ENCODE assay signal across 33 cellular contexts in the genomic region with DNA sequence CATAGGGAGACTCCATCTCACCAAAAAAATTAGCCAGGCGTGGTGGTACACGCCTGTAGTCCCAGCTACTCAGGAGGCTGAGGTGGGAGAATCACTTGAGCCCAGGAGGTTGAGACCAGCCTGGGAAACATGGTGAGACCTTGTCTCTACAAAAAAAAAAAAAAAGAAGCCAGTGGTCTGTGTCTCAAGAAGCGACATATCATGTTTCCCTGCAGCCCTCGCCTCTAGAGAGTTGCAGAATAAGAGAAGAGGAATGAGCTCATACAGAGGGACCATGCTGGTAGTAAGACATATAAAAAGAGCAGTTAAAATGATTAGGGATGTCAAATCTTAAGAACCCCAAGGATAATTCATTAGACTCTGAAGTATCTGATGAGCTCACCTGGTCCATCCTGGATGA. TPM values are rescaled to one million over a fixed set of nuclear protein-coding genes. Genes with fewer than 3 reads are reported as not detected.
"Had no signal": no experiment of that assay in that cellular context is flagged by ENCODE, and none has a peak within 500 bp of the region (broad histone marks: within the 10 kb centered on the region; RNA-seq: fewer than 3 reads in every experiment).

No MANE protein-coding gene starts in this region.

- ATAC-seq: effector memory CD8-positive, alpha-beta T cell; left lobe of liver; lower lobe of right lung; natural killer cell; right cardiac atrium; stimulated activated naive B cell treated with anti-CD40 and anti-IgM and Interleukin-4, amounts not matched to agents 10 μg/mL and 1 μg/mL and 100 μg/mL, for 72 hours; WTC11 had no signal

- H3K4me1 ChIP-seq: ascending aorta, lower lobe of right lung, neural progenitor cell, stomach, thyroid gland, upper lobe of left lung, vagina had no signal

- H3K27me3 ChIP-seq: ascending aorta, cardiac muscle cell, dorsolateral prefrontal cortex, neural progenitor cell, stomach, thyroid gland, upper lobe of left lung, vagina had no signal

- H3K36me3 ChIP-seq: ascending aorta, cardiac muscle cell, lower lobe of right lung, neural progenitor cell, stomach, thyroid gland, upper lobe of left lung, vagina had no signal

- H3K4me3 ChIP-seq: ascending aorta, cardiac muscle cell, coronary artery, dorsolateral prefrontal cortex, lower lobe of right lung, neural progenitor cell, stomach, thyroid gland, upper lobe of left lung, vagina had no signal

- H3K27ac ChIP-seq: ascending aorta, cardiac muscle cell, coronary artery, dorsolateral prefrontal cortex, lower lobe of right lung, neural progenitor cell, stomach, thyroid gland, upper lobe of left lung, vagina had no signal

- DNase-seq: activated CD4-positive, alpha-beta memory T cell treated with anti-CD3 and anti-CD28 coated beads, Interleukin-2, amount 10 ng/mL, durations not matched to agents 7 days and 5 days; activated CD4-positive, alpha-beta T cell treated with anti-CD3 and anti-CD28 coated beads for 1 hour; activated CD4-positive, alpha-beta T cell treated with anti-CD3 and anti-CD28 coated beads, Interleukin-2, amount 10 ng/mL, durations not matched to agents 7 days and 5 days; activated CD8-positive, alpha-beta memory T cell treated with anti-CD3 and anti-CD28 coated beads, Interleukin-2, amount 50 U/mL, for 48 hours; activated gamma-delta T cell; activated naive CD4-positive, alpha-beta T cell treated with anti-CD3 and anti-CD28 coated beads, Interleukin-2, amount 10 ng/mL, durations not matched to agents 7 days and 5 days; activated naive CD8-positive, alpha-beta T cell treated with anti-CD3 and anti-CD28 coated beads, Interleukin-2, amount 10 ng/mL, durations not matched to agents 7 days and 5 days; activated T-cell treated with anti-CD3 and anti-CD28 coated beads, Interleukin-2, amount 50 U/mL, for 24 hours; dorsolateral prefrontal cortex; effector memory CD8-positive, alpha-beta T cell; erythroblast; head of caudate nucleus; hypothalamus; immature natural killer cell; lower lobe of right lung; mesenchymal stem cell; natural killer cell; occipital lobe; posterior cingulate gyrus; right cardiac atrium; stimulated activated CD4-positive, alpha-beta T cell treated with anti-CD3 and anti-CD28 coated beads, Interleukin-15, amount 100 ng/mL, for 24 hours; stimulated activated CD4-positive, alpha-beta T cell treated with anti-CD3 and anti-CD28 coated beads, Interleukin-2, amount 100 ng/mL, for 24 hours; stimulated activated naive B cell treated with anti-CD40 and anti-IgM and Interleukin-4, amounts not matched to agents 10 μg/mL and 1 μg/mL and 100 μg/mL, for 72 hours had no signal

- H3K9me3 ChIP-seq: ascending aorta, lower lobe of right lung, stomach, thyroid gland, upper lobe of left lung, vagina had no signal

RNA-seq across cellular contexts. Expression of a gene that starts 39.4 kb away (rescaled TPM):
- total RNA-seq: ascending aorta had no signal
